19 cellular contexts compared by ENCODE assay signal in the genomic region with DNA sequence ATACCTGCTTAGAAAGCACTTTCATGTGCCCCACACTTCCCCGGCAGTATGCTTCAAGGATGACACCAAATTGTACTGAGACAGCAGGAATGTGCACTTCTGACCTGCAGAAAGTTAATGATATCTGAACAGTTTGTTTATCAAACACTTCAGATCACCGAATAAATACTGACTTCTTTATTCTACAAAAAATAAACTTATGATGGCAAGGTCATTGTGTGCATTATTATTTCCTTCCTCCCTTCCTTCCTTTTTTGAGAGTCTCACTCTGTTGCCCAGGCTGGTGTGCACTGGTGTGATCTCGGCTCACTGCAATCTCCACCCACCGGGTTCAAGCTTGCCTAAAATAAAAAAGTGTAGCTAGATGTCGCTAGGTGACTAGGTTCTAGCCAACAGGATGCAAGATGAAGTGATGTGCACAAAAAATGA.
DNase-seq lines count a peak whose midpoint lies in the region; ATAC-seq, FAIRE-seq and TF ChIP-seq lines count a peak whose summit lies in the region.
"Had no signal": no experiment of that assay in that cellular context is flagged by ENCODE, and none has a peak within 500 bp of the region (broad histone marks: within the 10 kb centered on the region; RNA-seq: fewer than 3 reads in every experiment).

No MANE protein-coding gene starts in this region.

- peak; percentile 76 for FAIRE-seq in H54 (lab: Jason Lieb, UNC)
- FAIRE-seq: islet of Langerhans had no signal

- H3K4me1 ChIP-seq in liver (ENCODE audit: control insufficient read depth in 4 of 4, insufficient read depth in 4 of 4, low read length in 3 of 4) = peaks cover 2 to 17% (median 8%) of the 10 kb centered on the region in 4 donors
- H3K4me1 ChIP-seq: esophagus squamous epithelium had no signal

- TF ChIP-seq CTCF in liver (IDR thresholded peaks at IDR 0.05; ENCODE audit: low read depth, low read length, missing input control) = no peak

- peaks cover 14% of the 10 kb centered on the region for H3K4me1 Mint-ChIP-seq in activated T-cell treated with anti-CD3 and anti-CD28 coated beads, Interleukin-2, amount 50 U/mL, for 72 hours (ENCODE audit: low read depth)

- in situ Hi-C loops in Caki2 (cut with HindIII; ENCODE audit: low pct_unique_long_range_greater_than_20kb, low sequenced_read_pairs) (no loop called here), SK-MEL-5 (cut with HindIII; ENCODE audit: low pct_unique_long_range_greater_than_20kb, low sequenced_read_pairs) (no loop called here)

- H3K9ac ChIP-seq in liver (ENCODE audit: low read depth in 1 of 2, low read length in 2 of 2) = no peak overlapping the region

- H3K27ac Mint-ChIP-seq in activated T-cell treated with anti-CD3 and anti-CD28 coated beads, Interleukin-2, amount 50 U/mL, for 72 hours = no peak overlapping the region
- H3K27ac Mint-ChIP-seq: activated naive CD8-positive, alpha-beta T cell treated with anti-CD3 and anti-CD28 coated beads, Interleukin-2, amount 10 ng/mL, durations not matched to agents 7 days and 5 days had no signal

- TF ChIP-seq POLR2A in H54 (IDR thresholded peaks at IDR 0.05; ENCODE audit: low read depth, low read length) = no peak

- 35% methylated on average over 5 of the region's 5 CpGs for WGBS in liver

- no peaks in the 10 kb centered on the region for H3K27me3 ChIP-seq in liver (ENCODE audit: control insufficient read depth in 4 of 4, insufficient read depth in 4 of 4, low read length in 3 of 4)
- H3K27me3 ChIP-seq: brain microvascular endothelial cell, esophagus squamous epithelium had no signal

- H3K4me3 ChIP-seq in liver (ENCODE audit: low read depth in 1 of 3, low read length in 3 of 3) = no peak overlapping the region
- H3K4me3 ChIP-seq: esophagus squamous epithelium, PC-9 had no signal

- H3K9me3 Mint-ChIP-seq in activated T-cell treated with anti-CD3 and anti-CD28 coated beads, Interleukin-2, amount 50 U/mL, for 72 hours = no peaks in the 10 kb centered on the region
- H3K9me3 Mint-ChIP-seq: activated naive CD8-positive, alpha-beta T cell treated with anti-CD3 and anti-CD28 coated beads, Interleukin-2, amount 10 ng/mL, durations not matched to agents 7 days and 5 days had no signal

- ATAC-seq in HG03442 (IDR thresholded peaks at IDR 0.05; ENCODE audit: unreplicated experiment) = no peak
- no peak for ATAC-seq in GM18858 (IDR thresholded peaks at IDR 0.05; ENCODE audit: unreplicated experiment)
- no peak for ATAC-seq in activated T-cell treated with anti-CD3 and anti-CD28 coated beads, Interleukin-2, amount 50 U/mL, for 72 hours (replicated peaks in 1 of 2)
- ATAC-seq: sciatic nerve had no signal

- no peaks in the 10 kb centered on the region for H3K9me3 ChIP-seq in liver (ENCODE audit: control insufficient read depth in 4 of 4, low read length in 3 of 4)
- H3K9me3 ChIP-seq: esophagus squamous epithelium had no signal

- TF ChIP-seq RAD21 in liver (IDR thresholded peaks at IDR 0.05) = peak; percentile 43 to 57

- H3K27ac ChIP-seq in liver (ENCODE audit: low read depth in 1 of 2, low read length in 2 of 2) = no peak overlapping the region
- H3K27ac ChIP-seq: brain microvascular endothelial cell, esophagus squamous epithelium, PC-9 had no signal

- H3K36me3 ChIP-seq in liver (ENCODE audit: control insufficient read depth in 4 of 4, insufficient read depth in 3 of 4, low read depth in 1 of 4, low read length in 3 of 4) = peaks cover 0 to 4% (median 1%) of the 10 kb centered on the region in 4 donors
- H3K36me3 ChIP-seq: brain microvascular endothelial cell had no signal

- DNase-seq in Caki2 (ENCODE audit: low read depth) (peak; percentile 92), H54 (ENCODE audit: insufficient read length, low spot score) (no peak), SK-MEL-5 (ENCODE audit: low read depth, low spot score) (peak; percentile 35), OCI-M2 (lab: John Stamatoyannopoulos, UW; ENCODE audit: unreplicated experiment) (no peak)
- no peak for DNase-seq in activated T-cell treated with anti-CD3 and anti-CD28 coated beads, Interleukin-2, amount 50 U/mL, for 72 hours
- DNase-seq: activated CD4-positive, alpha-beta T cell treated with anti-CD3 and anti-CD28 coated beads, Interleukin-2, amount 50 U/mL, for 48 hours; activated naive CD8-positive, alpha-beta T cell treated with anti-CD3 and anti-CD28 coated beads, Interleukin-2, amount 10 ng/mL, durations not matched to agents 7 days and 5 days; activated T-cell treated with anti-CD3 and anti-CD28 coated beads, Interleukin-2, amount 50 U/mL, for 48 hours; AML-193; brain microvascular endothelial cell; esophagus squamous epithelium; NCI-H1417; NCI-H446; PC-9 had no signal

- no peak overlapping the region for H3K4me3 Mint-ChIP-seq in activated T-cell treated with anti-CD3 and anti-CD28 coated beads, Interleukin-2, amount 50 U/mL, for 72 hours
- H3K4me3 Mint-ChIP-seq: activated naive CD8-positive, alpha-beta T cell treated with anti-CD3 and anti-CD28 coated beads, Interleukin-2, amount 10 ng/mL, durations not matched to agents 7 days and 5 days had no signal

- peaks cover 0 to 3% of the 10 kb centered on the region in 2 donors for H3K36me3 Mint-ChIP-seq in activated T-cell treated with anti-CD3 and anti-CD28 coated beads, Interleukin-2, amount 50 U/mL, for 72 hours (ENCODE audit: insufficient read depth in 2 of 2)
- H3K36me3 Mint-ChIP-seq: activated naive CD8-positive, alpha-beta T cell treated with anti-CD3 and anti-CD28 coated beads, Interleukin-2, amount 10 ng/mL, durations not matched to agents 7 days and 5 days had no signal

- no peaks in the 10 kb centered on the region for H3K27me3 Mint-ChIP-seq in activated T-cell treated with anti-CD3 and anti-CD28 coated beads, Interleukin-2, amount 50 U/mL, for 72 hours (ENCODE audit: low read depth)
- H3K27me3 Mint-ChIP-seq: activated naive CD8-positive, alpha-beta T cell treated with anti-CD3 and anti-CD28 coated beads, Interleukin-2, amount 10 ng/mL, durations not matched to agents 7 days and 5 days had no signal

TF ChIP-seq in liver, 16 proteins besides CTCF, POLR2A, EP300 and RAD21:
- TF ChIP-seq RXRA (IDR thresholded peaks at IDR 0.05) = peak in 1 of 2 donors; percentile 72
- TF ChIP-seq, protein P1, sequence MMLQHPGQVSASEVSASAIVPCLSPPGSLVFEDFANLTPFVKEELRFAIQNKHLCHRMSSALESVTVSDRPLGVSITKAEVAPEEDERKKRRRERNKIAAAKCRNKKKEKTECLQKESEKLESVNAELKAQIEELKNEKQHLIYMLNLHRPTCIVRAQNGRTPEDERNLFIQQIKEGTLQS (IDR thresholded peaks at IDR 0.05) = no peak
- peak in 1 of 2 donors; percentile 5 for TF ChIP-seq HNF4A (conservative IDR thresholded peaks at IDR 0.05)

Comparison
In these comparisons a context has a peak if more than half of its experiments do, and no peak if none do; other contexts are left out.
1. DNase-seq: peak in Caki2 (single experiment) and SK-MEL-5 (single experiment); none in H54 (single experiment), activated T-cell treated with anti-CD3 and anti-CD28 coated beads, Interleukin-2, amount 50 U/mL, for 72 hours (0 of 2) and OCI-M2 (single experiment).